15 cellular contexts compared by ENCODE assay signal in the genomic region with DNA sequence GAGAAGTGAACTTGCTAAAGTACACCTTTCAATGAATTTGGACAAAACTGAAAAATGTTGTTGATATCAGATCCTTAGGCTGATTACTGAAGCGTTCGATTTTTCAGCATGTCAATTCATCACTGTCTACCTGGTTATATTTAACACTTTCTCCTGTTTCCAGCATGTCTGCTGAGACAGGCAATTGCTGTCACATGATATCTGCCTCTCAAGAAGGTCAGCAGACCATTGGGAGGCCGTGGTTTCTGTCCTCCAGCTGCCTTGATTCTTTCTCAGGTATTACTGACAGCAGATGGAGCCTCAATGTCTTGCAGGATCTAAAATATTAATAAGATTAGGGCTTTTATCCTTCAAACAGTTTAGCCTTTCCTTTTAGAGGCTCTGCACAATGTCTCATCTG.
"Had no signal": no experiment of that assay in that cellular context is flagged by ENCODE, and none has a peak within 500 bp of the region (broad histone marks: within the 10 kb centered on the region; RNA-seq: fewer than 3 reads in every experiment).

No MANE protein-coding gene starts in this region.

- H3K4me3 ChIP-seq: breast epithelium, tibial artery, uterus had no signal

- H3K27me3 ChIP-seq: breast epithelium, tibial artery, uterus had no signal

- H3K36me3 ChIP-seq: breast epithelium, tibial artery, uterus had no signal

- H3K4me1 ChIP-seq: breast epithelium, foreskin keratinocyte, tibial artery, uterus had no signal

- DNase-seq: activated B cell treated with CpG ODN at 0.5 μM for 24 hours; activated CD4-positive, alpha-beta T cell treated with anti-CD3 and anti-CD28 coated beads, Interleukin-2, amount 10 ng/mL, durations not matched to agents 24 days and 14 days; activated CD8-positive, alpha-beta memory T cell treated with anti-CD3 and anti-CD28 coated beads, Interleukin-2, amount 50 U/mL, for 48 hours; activated gamma-delta T cell treated with Interleukin-2 at 50 U/mL for 16 hours; activated naive CD8-positive, alpha-beta T cell treated with anti-CD3 and anti-CD28 coated beads, Interleukin-2, amount 10 ng/mL, durations not matched to agents 7 days and 5 days; cerebellar nuclear complex; effector CD8-positive, alpha-beta T cell; foreskin keratinocyte; left ventricle myocardium superior; naive thymus-derived CD8-positive, alpha-beta T cell; stimulated activated CD4-positive, alpha-beta T cell treated with anti-CD3 and anti-CD28 coated beads, Interleukin-12 subunit alpha, Interleukin-12 subunit beta, amount 100 ng/mL, for 4 hours; stimulated activated CD4-positive, alpha-beta T cell treated with anti-CD3 and anti-CD28 coated beads, Interleukin-2, amount 100 ng/mL, for 24 hours; tibial artery; uterus had no signal

- H3K9me3 ChIP-seq: breast epithelium, tibial artery, uterus had no signal

- H3K27ac ChIP-seq: breast epithelium, foreskin keratinocyte, tibial artery, uterus had no signal
